ENCODE assay signal across 13 cellular contexts in genomic region chr3:156594229-156594683, GRCh38. TPM values are rescaled to one million over a fixed set of nuclear protein-coding genes. Genes with fewer than 3 reads are reported as not detected.
DNase-seq lines count a peak whose midpoint lies in the region; ATAC-seq and TF ChIP-seq lines count a peak whose summit lies in the region.
"Had no signal": no experiment of that assay in that cellular context is flagged by ENCODE, and none has a peak within 500 bp of the region (broad histone marks: within the 10 kb centered on the region; RNA-seq: fewer than 3 reads in every experiment).

No MANE protein-coding gene starts in this region.

- peak; percentile 39 for DNase-seq in kidney tubule cell (ENCODE audit: low spot score)
- no peak for DNase-seq in DMS 273 treated with DMSO at 0.1 percent for 48 hours (lab: John Stamatoyannopoulos, UW)
- DNase-seq: activated CD4-positive, CD25-positive, alpha-beta regulatory T cell; activated CD8-positive, alpha-beta memory T cell treated with anti-CD3 and anti-CD28 coated beads, Interleukin-2, amount 50 U/mL, for 4 hours; cerebellar nuclear complex; esophagus squamous epithelium; NCI-H2081 treated with DMSO at 0.1 percent for 48 hours; stimulated activated naive CD8-positive, alpha-beta T cell treated with anti-CD3 and anti-CD28 coated beads, Interleukin-15, Interleukin-2, amounts not matched to agents 100 U/mL and 50 U/mL, for 24 hours had no signal

- no peaks in the 10 kb centered on the region for H4K20me1 ChIP-seq in OCI-LY3 (ENCODE audit: insufficient read depth, low read length)

- ATAC-seq in GM18907 (IDR thresholded peaks at IDR 0.05; ENCODE audit: unreplicated experiment), result peak; percentile 64
- no peak for ATAC-seq in HG03045 (IDR thresholded peaks at IDR 0.05; ENCODE audit: unreplicated experiment)
- no peak for ATAC-seq in HG02642 (IDR thresholded peaks at IDR 0.05; ENCODE audit: poor library complexity, unreplicated experiment)
- ATAC-seq: stimulated activated naive CD8-positive, alpha-beta T cell treated with anti-CD3 and anti-CD28 coated beads, Interleukin-15, Interleukin-2, amounts not matched to agents 100 U/mL and 50 U/mL, for 24 hours had no signal

- H3K27ac ChIP-seq in OCI-LY3 (ENCODE audit: low read length), result no peak overlapping the region
- H3K27ac ChIP-seq: esophagus squamous epithelium had no signal

- H3K4me1 ChIP-seq in OCI-LY3 (ENCODE audit: low read length) (0 out of 2 replicates have a peak, but pooled peaks cover 4% of the 10 kb centered on the region), skeletal muscle satellite cell (ENCODE audit: control insufficient read depth, insufficient read depth, low read length) (peaks cover 9% of the 10 kb centered on the region)
- H3K4me1 ChIP-seq: esophagus squamous epithelium had no signal

- no peak overlapping the region for H3K9ac ChIP-seq in OCI-LY3 (ENCODE audit: low read length)
- H3K9ac ChIP-seq in skeletal muscle satellite cell (ENCODE audit: low read depth, low read length), result peak overlapping the region; percentile 28

- H3K79me2 ChIP-seq in OCI-LY3 (ENCODE audit: low read length), result no peaks in the 10 kb centered on the region

- TF ChIP-seq CTCF in OCI-LY3 (IDR thresholded peaks at IDR 0.05; ENCODE audit: low read depth, low read length), result no peak

- H2AFZ ChIP-seq in OCI-LY3 (ENCODE audit: low read depth, low read length), result peak overlapping the region; percentile 72

- H3K27me3 ChIP-seq in OCI-LY3 (ENCODE audit: low read depth, low read length) (no peaks in the 10 kb centered on the region), skeletal muscle satellite cell (ENCODE audit: control insufficient read depth, insufficient read depth, low read length) (no peaks in the 10 kb centered on the region)
- H3K27me3 ChIP-seq: esophagus squamous epithelium had no signal

- H3K9me3 ChIP-seq in OCI-LY3 (ENCODE audit: insufficient read depth, low read length) (no peaks in the 10 kb centered on the region), skeletal muscle satellite cell (replicated peaks; ENCODE audit: low read length) (no peaks in the 10 kb centered on the region)
- H3K9me3 ChIP-seq: esophagus squamous epithelium had no signal

- peak overlapping the region; percentile 34 for H3K4me3 ChIP-seq in OCI-LY3 (ENCODE audit: low read length)
- peak overlapping the region; percentile 58 for H3K4me3 ChIP-seq in skeletal muscle satellite cell (ENCODE audit: low read length)

- peak overlapping the region; percentile 51 for H3K4me2 ChIP-seq in OCI-LY3 (ENCODE audit: low read length)
- peak overlapping the region; percentile 78 for H3K4me2 ChIP-seq in skeletal muscle satellite cell (ENCODE audit: low read length)

- H3K36me3 ChIP-seq in OCI-LY3 (replicated peaks; ENCODE audit: low read depth, low read length), result no peaks in the 10 kb centered on the region
- H3K36me3 ChIP-seq in skeletal muscle satellite cell (ENCODE audit: insufficient read depth, low read length), result no peaks in the 10 kb centered on the region
- H3K36me3 ChIP-seq: esophagus squamous epithelium had no signal

RNA-seq across cellular contexts. Expression of gene SSR3, which starts 39.3 kb away (rescaled TPM):
- 468 and 552 TPM in 2 replicates for total RNA-seq in skeletal muscle satellite cell (2012; rRNA removed)
